Comparison of ENCODE assay signal across 1 cellular context in the genomic region with DNA sequence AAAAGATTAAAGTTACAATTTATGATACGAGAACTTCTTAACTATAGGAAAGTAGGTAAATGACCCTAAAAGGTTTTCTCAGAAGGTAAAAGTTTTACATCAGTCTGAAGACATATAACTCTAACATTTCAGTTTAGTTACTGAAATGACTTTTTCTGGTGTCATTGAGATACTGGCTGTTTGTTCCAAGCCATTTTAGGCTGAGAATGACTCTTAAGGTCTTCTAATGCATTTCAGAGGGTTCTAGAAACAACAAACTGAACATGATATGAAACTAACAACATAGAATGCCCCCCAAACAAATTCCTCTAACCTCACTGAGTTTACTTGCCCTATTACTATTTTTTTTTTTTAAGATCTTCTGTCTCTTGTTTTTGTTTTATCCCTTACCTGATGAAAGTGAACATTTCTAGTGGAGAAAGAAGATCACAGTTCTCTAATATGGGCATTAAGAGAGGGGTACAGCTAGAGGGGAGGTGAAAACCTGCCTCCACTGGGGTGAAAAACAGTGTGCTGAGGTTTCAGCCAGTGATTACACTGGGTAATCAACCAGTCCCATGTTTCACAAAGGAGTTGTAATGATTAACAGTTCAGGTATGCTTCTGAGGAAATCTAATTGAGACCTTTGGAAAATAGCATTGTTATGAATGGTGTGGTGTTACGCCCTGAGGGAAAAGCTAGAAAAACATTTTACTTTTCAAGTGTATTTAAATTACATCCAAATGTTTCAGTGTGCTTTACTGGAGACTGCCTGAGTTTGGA.
TF ChIP-seq lines count a peak whose summit lies in the region.

No MANE protein-coding gene starts in this region.

TF ChIP-seq in GM12878, 131 proteins besides CTCF, POLR2A, EP300 and RAD21:
- TF ChIP-seq, protein P1, sequence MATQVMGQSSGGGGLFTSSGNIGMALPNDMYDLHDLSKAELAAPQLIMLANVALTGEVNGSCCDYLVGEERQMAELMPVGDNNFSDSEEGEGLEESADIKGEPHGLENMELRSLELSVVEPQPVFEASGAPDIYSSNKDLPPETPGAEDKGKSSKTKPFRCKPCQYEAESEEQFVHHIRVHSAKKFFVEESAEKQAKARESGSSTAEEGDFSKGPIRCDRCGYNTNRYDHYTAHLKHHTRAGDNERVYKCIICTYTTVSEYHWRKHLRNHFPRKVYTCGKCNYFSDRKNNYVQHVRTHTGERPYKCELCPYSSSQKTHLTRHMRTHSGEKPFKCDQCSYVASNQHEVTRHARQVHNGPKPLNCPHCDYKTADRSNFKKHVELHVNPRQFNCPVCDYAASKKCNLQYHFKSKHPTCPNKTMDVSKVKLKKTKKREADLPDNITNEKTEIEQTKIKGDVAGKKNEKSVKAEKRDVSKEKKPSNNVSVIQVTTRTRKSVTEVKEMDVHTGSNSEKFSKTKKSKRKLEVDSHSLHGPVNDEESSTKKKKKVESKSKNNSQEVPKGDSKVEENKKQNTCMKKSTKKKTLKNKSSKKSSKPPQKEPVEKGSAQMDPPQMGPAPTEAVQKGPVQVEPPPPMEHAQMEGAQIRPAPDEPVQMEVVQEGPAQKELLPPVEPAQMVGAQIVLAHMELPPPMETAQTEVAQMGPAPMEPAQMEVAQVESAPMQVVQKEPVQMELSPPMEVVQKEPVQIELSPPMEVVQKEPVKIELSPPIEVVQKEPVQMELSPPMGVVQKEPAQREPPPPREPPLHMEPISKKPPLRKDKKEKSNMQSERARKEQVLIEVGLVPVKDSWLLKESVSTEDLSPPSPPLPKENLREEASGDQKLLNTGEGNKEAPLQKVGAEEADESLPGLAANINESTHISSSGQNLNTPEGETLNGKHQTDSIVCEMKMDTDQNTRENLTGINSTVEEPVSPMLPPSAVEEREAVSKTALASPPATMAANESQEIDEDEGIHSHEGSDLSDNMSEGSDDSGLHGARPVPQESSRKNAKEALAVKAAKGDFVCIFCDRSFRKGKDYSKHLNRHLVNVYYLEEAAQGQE (IDR thresholded peaks at IDR 0.05; ENCODE audit: low read depth, low read length) = no peak
- TF ChIP-seq CBFB (IDR thresholded peaks at IDR 0.05; ENCODE audit: low read depth) = 0 out of 2 replicates have a peak, but pooled peaks have one; percentile 10
- no peak for TF ChIP-seq FOS (IDR thresholded peaks at IDR 0.05; ENCODE audit: borderline replicate concordance, extremely low read depth, insufficient read length)
- TF ChIP-seq, protein P2, sequence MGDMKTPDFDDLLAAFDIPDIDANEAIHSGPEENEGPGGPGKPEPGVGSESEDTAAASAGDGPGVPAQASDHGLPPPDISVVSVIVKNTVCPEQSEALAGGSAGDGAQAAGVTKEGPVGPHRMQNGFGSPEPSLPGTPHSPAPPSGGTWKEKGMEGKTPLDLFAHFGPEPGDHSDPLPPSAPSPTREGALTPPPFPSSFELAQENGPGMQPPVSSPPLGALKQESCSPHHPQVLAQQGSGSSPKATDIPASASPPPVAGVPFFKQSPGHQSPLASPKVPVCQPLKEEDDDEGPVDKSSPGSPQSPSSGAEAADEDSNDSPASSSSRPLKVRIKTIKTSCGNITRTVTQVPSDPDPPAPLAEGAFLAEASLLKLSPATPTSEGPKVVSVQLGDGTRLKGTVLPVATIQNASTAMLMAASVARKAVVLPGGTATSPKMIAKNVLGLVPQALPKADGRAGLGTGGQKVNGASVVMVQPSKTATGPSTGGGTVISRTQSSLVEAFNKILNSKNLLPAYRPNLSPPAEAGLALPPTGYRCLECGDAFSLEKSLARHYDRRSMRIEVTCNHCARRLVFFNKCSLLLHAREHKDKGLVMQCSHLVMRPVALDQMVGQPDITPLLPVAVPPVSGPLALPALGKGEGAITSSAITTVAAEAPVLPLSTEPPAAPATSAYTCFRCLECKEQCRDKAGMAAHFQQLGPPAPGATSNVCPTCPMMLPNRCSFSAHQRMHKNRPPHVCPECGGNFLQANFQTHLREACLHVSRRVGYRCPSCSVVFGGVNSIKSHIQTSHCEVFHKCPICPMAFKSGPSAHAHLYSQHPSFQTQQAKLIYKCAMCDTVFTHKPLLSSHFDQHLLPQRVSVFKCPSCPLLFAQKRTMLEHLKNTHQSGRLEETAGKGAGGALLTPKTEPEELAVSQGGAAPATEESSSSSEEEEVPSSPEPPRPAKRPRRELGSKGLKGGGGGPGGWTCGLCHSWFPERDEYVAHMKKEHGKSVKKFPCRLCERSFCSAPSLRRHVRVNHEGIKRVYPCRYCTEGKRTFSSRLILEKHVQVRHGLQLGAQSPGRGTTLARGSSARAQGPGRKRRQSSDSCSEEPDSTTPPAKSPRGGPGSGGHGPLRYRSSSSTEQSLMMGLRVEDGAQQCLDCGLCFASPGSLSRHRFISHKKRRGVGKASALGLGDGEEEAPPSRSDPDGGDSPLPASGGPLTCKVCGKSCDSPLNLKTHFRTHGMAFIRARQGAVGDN (IDR thresholded peaks at IDR 0.05) = no peak
TF ChIP-seq in GM12878: peak in this region for 1.
